Comparison of ENCODE assay signal across 19 cellular contexts in genomic region chr10:44325878-44326277, GRCh38. TPM values are rescaled to one million over a fixed set of nuclear protein-coding genes. Genes with fewer than 3 reads are reported as not detected.
"Had no signal": no experiment of that assay in that cellular context is flagged by ENCODE, and none has a peak within 500 bp of the region (broad histone marks: within the 10 kb centered on the region; RNA-seq: fewer than 3 reads in every experiment).

No MANE protein-coding gene starts in this region.

- H3K36me3 Mint-ChIP-seq: naive thymus-derived CD8-positive, alpha-beta T cell had no signal

- H3K4me3 Mint-ChIP-seq: naive thymus-derived CD8-positive, alpha-beta T cell; neural crest cell had no signal

- H3K4me1 ChIP-seq: prostate gland, thyroid gland, upper lobe of left lung had no signal

- H3K4me3 ChIP-seq: heart left ventricle, mucosa of descending colon, ovary, prostate gland, sigmoid colon, skin epidermis, thyroid gland, upper lobe of left lung had no signal

- H3K9me3 Mint-ChIP-seq: naive thymus-derived CD8-positive, alpha-beta T cell; neural crest cell had no signal

- H3K27ac ChIP-seq: heart left ventricle, ovary, prostate gland, skin epidermis, thyroid gland, upper lobe of left lung had no signal

- FAIRE-seq: endometrium, frontal cortex, islet of Langerhans had no signal

- ATAC-seq: naive thymus-derived CD8-positive, alpha-beta T cell had no signal

- H3K36me3 ChIP-seq: heart left ventricle, ovary, prostate gland, sigmoid colon, thyroid gland, upper lobe of left lung had no signal

- H3K4me1 Mint-ChIP-seq: neural crest cell had no signal

- H3K9me3 ChIP-seq: heart left ventricle, mucosa of descending colon, ovary, prostate gland, sigmoid colon, thyroid gland, upper lobe of left lung had no signal

- H3K27me3 ChIP-seq: heart left ventricle, ovary, sigmoid colon, thyroid gland, upper lobe of left lung had no signal

- H3K27ac Mint-ChIP-seq: naive thymus-derived CD8-positive, alpha-beta T cell had no signal

- DNase-seq: effector memory CD4-positive, alpha-beta T cell; hypothalamus; kidney glomerular epithelial cell; mammary epithelial cell; naive thymus-derived CD8-positive, alpha-beta T cell; ovary; sigmoid colon; stimulated activated CD4-positive, alpha-beta T cell treated with anti-CD3 and anti-CD28 coated beads, Interleukin-2, amount 100 ng/mL, for 24 hours; stimulated activated naive CD4-positive, alpha-beta T cell treated with Interleukin-2 at 50 U/mL for 16 hours; thyroid gland; upper lobe of left lung had no signal

RNA-seq across cellular contexts. Expression of gene CXCL12, which starts 59.0 kb away (rescaled TPM):
- total RNA-seq: naive thymus-derived CD8-positive, alpha-beta T cell had no signal
- polyA plus RNA-seq: mammary epithelial cell; naive thymus-derived CD8-positive, alpha-beta T cell had no signal
